28 cellular contexts compared by ENCODE assay signal in the genomic region with DNA sequence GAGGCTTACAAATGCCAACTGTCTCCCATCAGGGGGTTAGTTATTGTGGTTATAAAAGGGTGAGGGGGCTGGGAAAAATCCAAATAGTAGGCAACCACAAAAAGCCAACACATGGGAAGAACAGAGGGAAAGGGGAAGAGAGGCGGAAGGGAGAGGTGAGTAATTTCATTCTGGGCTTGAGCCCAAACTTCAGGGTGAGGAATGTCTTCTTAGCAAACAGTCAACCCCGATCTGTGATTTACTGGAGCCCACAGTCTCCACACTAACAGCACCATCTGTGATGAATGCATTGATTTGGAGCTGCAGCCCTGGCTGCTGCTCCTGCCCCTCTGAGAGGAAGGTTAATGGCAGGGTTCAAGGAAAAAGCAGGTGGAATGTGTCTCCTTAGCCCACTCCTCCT.
DNase-seq lines count a peak whose midpoint lies in the region; ATAC-seq, FAIRE-seq and TF ChIP-seq lines count a peak whose summit lies in the region.
"Had no signal": no experiment of that assay in that cellular context is flagged by ENCODE, and none has a peak within 500 bp of the region (broad histone marks: within the 10 kb centered on the region; RNA-seq: fewer than 3 reads in every experiment).

No MANE protein-coding gene starts in this region.

- no peaks in the 10 kb centered on the region for H4K20me1 ChIP-seq in astrocyte (ENCODE audit: insufficient read depth, low read length)

- peaks cover 14% of the 10 kb centered on the region for H3K27me3 Mint-ChIP-seq in astrocyte (ENCODE audit: low read depth, unreplicated experiment)
- peaks cover 23 to 30% of the 10 kb centered on the region in 2 donors for H3K27me3 Mint-ChIP-seq in natural killer cell treated with Interleukin-12 subunit alpha and Interleukin-12 subunit beta and Interleukin-15 and Interleukin-18, amount 100 ng/mL, for 72 hours
- H3K27me3 Mint-ChIP-seq: activated naive CD8-positive, alpha-beta T cell treated with anti-CD3 and anti-CD28 coated beads, Interleukin-2, amount 10 ng/mL, durations not matched to agents 7 days and 5 days; brain; stimulated activated naive CD8-positive, alpha-beta T cell treated with anti-CD3 and anti-CD28 coated beads, Interleukin-15, amount 100 ng/mL, for 72 hours had no signal

- H3K9me3 ChIP-seq in astrocyte (ENCODE audit: insufficient read depth, low read depth, low read length) (no peaks in the 10 kb centered on the region), HAP-1 (no peaks in the 10 kb centered on the region)
- H3K9me3 ChIP-seq: BE2C, colonic mucosa, Peyer's patch, transverse colon had no signal

- no peak overlapping the region for H3K27ac ChIP-seq in astrocyte (ENCODE audit: low read depth, low read length)
- H3K27ac ChIP-seq: colonic mucosa, Peyer's patch, transverse colon had no signal

- no peak for ATAC-seq in natural killer cell treated with Interleukin-12 subunit alpha and Interleukin-12 subunit beta and Interleukin-15 and Interleukin-18, amount 100 ng/mL, for 72 hours
- ATAC-seq in HG02798 (IDR thresholded peaks at IDR 0.05; ENCODE audit: poor library complexity, unreplicated experiment): no peak
- ATAC-seq: esophagus mucosa; stimulated activated naive CD8-positive, alpha-beta T cell treated with anti-CD3 and anti-CD28 coated beads, Interleukin-15, amount 100 ng/mL, for 72 hours had no signal

- no peaks in the 10 kb centered on the region for H3K27me3 ChIP-seq in astrocyte (ENCODE audit: insufficient read depth, low read length)
- peaks cover 4% of the 10 kb centered on the region; the same call in 1 of the 2 replicates for H3K27me3 ChIP-seq in HAP-1 (ENCODE audit: low read depth)
- H3K27me3 ChIP-seq: BE2C, colonic mucosa, Peyer's patch, transverse colon had no signal

- no peak overlapping the region for H3K4me2 ChIP-seq in astrocyte (ENCODE audit: low read length)

- DNase-seq in A172 (ENCODE audit: low spot score) (peak; percentile 0), GM03348 (ENCODE audit: low spot score) (peak; percentile 6), astrocyte (ENCODE audit: low read depth) (peak; percentile 34), iris pigment epithelial cell (ENCODE audit: low read depth) (peak; percentile 16), HAP-1 (ENCODE audit: low spot score in 2 of 2) (no peak), GM10266 (ENCODE audit: extremely low spot score) (no peak)
- DNase-seq in natural killer cell treated with Interleukin-12 subunit alpha and Interleukin-12 subunit beta and Interleukin-15 and Interleukin-18, amount 100 ng/mL, for 72 hours (ENCODE audit: low spot score): no peak
- DNase-seq: activated B cell treated with CpG ODN at 0.5 μM for 24 hours; activated CD4-positive, alpha-beta T cell treated with anti-CD3 and anti-CD28 coated beads, Interleukin-2, amount 50 U/mL, for 4 hours; activated CD8-positive, alpha-beta memory T cell treated with anti-CD3 and anti-CD28 coated beads, Interleukin-2, amount 50 U/mL, for 4 hours; activated naive CD8-positive, alpha-beta T cell treated with anti-CD3 and anti-CD28 coated beads, Interleukin-2, amount 10 ng/mL, durations not matched to agents 7 days and 5 days; BE2C; colonic mucosa; effector memory CD4-positive, alpha-beta T cell; islet precursor cell; KG1; MV-4-11; NCI-H146; NCI-H510A; Peyer's patch; posterior cingulate gyrus; stimulated activated naive CD8-positive, alpha-beta T cell treated with anti-CD3 and anti-CD28 coated beads, Interleukin-15, amount 100 ng/mL, for 72 hours; transverse colon had no signal

- no peaks in the 10 kb centered on the region for H3K4me1 ChIP-seq in astrocyte (ENCODE audit: insufficient read depth, low read length)
- no peaks in the 10 kb centered on the region for H3K4me1 ChIP-seq in HAP-1
- H3K4me1 ChIP-seq: BE2C, colonic mucosa, Peyer's patch, transverse colon had no signal

- no peaks in the 10 kb centered on the region for H3K4me1 Mint-ChIP-seq in astrocyte (ENCODE audit: low read depth, unreplicated experiment)
- H3K4me1 Mint-ChIP-seq in natural killer cell treated with Interleukin-12 subunit alpha and Interleukin-12 subunit beta and Interleukin-15 and Interleukin-18, amount 100 ng/mL, for 72 hours (ENCODE audit: low read depth in 2 of 2): no peaks in the 10 kb centered on the region
- H3K4me1 Mint-ChIP-seq: activated B cell treated with CpG ODN at 0.5 μM for 24 hours; activated naive CD8-positive, alpha-beta T cell treated with anti-CD3 and anti-CD28 coated beads, Interleukin-2, amount 10 ng/mL, durations not matched to agents 7 days and 5 days; stimulated activated naive CD8-positive, alpha-beta T cell treated with anti-CD3 and anti-CD28 coated beads, Interleukin-15, amount 100 ng/mL, for 72 hours had no signal

- no peak for TF ChIP-seq CTCF in astrocyte (IDR thresholded peaks at IDR 0.05; ENCODE audit: insufficient read depth, low read depth, low read length)
- TF ChIP-seq CTCF in GM10266 (IDR thresholded peaks at IDR 0.05; ENCODE audit: control insufficient read depth, insufficient read depth, low read depth, missing control alignments): no peak

- no peak overlapping the region for H3K4me3 ChIP-seq in astrocyte (ENCODE audit: insufficient read depth, low read depth, low read length)
- H3K4me3 ChIP-seq in HAP-1: no peak overlapping the region
- H3K4me3 ChIP-seq: colonic mucosa, Peyer's patch, transverse colon had no signal

- H3K79me2 ChIP-seq in astrocyte (ENCODE audit: insufficient read depth, low read length): no peaks in the 10 kb centered on the region

- H3K36me3 ChIP-seq in astrocyte (ENCODE audit: insufficient read depth, low read length) (no peaks in the 10 kb centered on the region), HAP-1 (replicated peaks) (no peaks in the 10 kb centered on the region)
- H3K36me3 ChIP-seq: BE2C, colonic mucosa, Peyer's patch, transverse colon had no signal

- H3K9me3 Mint-ChIP-seq in astrocyte (ENCODE audit: unreplicated experiment): no peaks in the 10 kb centered on the region
- H3K9me3 Mint-ChIP-seq in natural killer cell treated with Interleukin-12 subunit alpha and Interleukin-12 subunit beta and Interleukin-15 and Interleukin-18, amount 100 ng/mL, for 72 hours: no peaks in the 10 kb centered on the region
- H3K9me3 Mint-ChIP-seq: activated B cell treated with CpG ODN at 0.5 μM for 24 hours; activated naive CD8-positive, alpha-beta T cell treated with anti-CD3 and anti-CD28 coated beads, Interleukin-2, amount 10 ng/mL, durations not matched to agents 7 days and 5 days; stimulated activated naive CD8-positive, alpha-beta T cell treated with anti-CD3 and anti-CD28 coated beads, Interleukin-15, amount 100 ng/mL, for 72 hours had no signal

- no peak overlapping the region for H3K27ac Mint-ChIP-seq in astrocyte (ENCODE audit: unreplicated experiment)
- H3K27ac Mint-ChIP-seq in natural killer cell treated with Interleukin-12 subunit alpha and Interleukin-12 subunit beta and Interleukin-15 and Interleukin-18, amount 100 ng/mL, for 72 hours: no peak overlapping the region
- H3K27ac Mint-ChIP-seq: activated B cell treated with CpG ODN at 0.5 μM for 24 hours; activated naive CD8-positive, alpha-beta T cell treated with anti-CD3 and anti-CD28 coated beads, Interleukin-2, amount 10 ng/mL, durations not matched to agents 7 days and 5 days; stimulated activated naive CD8-positive, alpha-beta T cell treated with anti-CD3 and anti-CD28 coated beads, Interleukin-15, amount 100 ng/mL, for 72 hours had no signal

- H2AFZ ChIP-seq in astrocyte (ENCODE audit: low read depth, low read length): no peak overlapping the region

- H3K4me3 Mint-ChIP-seq in astrocyte (ENCODE audit: unreplicated experiment): no peak overlapping the region
- no peak overlapping the region for H3K4me3 Mint-ChIP-seq in natural killer cell treated with Interleukin-12 subunit alpha and Interleukin-12 subunit beta and Interleukin-15 and Interleukin-18, amount 100 ng/mL, for 72 hours
- H3K4me3 Mint-ChIP-seq: activated B cell treated with CpG ODN at 0.5 μM for 24 hours; activated naive CD8-positive, alpha-beta T cell treated with anti-CD3 and anti-CD28 coated beads, Interleukin-2, amount 10 ng/mL, durations not matched to agents 7 days and 5 days; brain; stimulated activated naive CD8-positive, alpha-beta T cell treated with anti-CD3 and anti-CD28 coated beads, Interleukin-15, amount 100 ng/mL, for 72 hours had no signal

- FAIRE-seq in astrocyte (lab: Jason Lieb, UNC): peak; percentile 50
- FAIRE-seq: A204.1, HTR-8/SVneo had no signal

- no peak overlapping the region for H3K9ac ChIP-seq in astrocyte (ENCODE audit: low read length)

- H3K36me3 Mint-ChIP-seq in astrocyte (ENCODE audit: low read depth, unreplicated experiment): no peaks in the 10 kb centered on the region
- no peaks in the 10 kb centered on the region for H3K36me3 Mint-ChIP-seq in natural killer cell treated with Interleukin-12 subunit alpha and Interleukin-12 subunit beta and Interleukin-15 and Interleukin-18, amount 100 ng/mL, for 72 hours
- H3K36me3 Mint-ChIP-seq: activated naive CD8-positive, alpha-beta T cell treated with anti-CD3 and anti-CD28 coated beads, Interleukin-2, amount 10 ng/mL, durations not matched to agents 7 days and 5 days; brain had no signal

- in situ Hi-C loops in HAP-1 (cut with MboI; ENCODE audit: low sequenced_read_pairs): loop anchor here (10.0 kb wide), 1 partner anchor 241 kb away; no protein-coding TSS in a partner anchor

Comparison
In these comparisons a context has a peak if more than half of its experiments do, and no peak if none do; other contexts are left out.
1. DNase-seq: peak in A172 (single experiment), GM03348 (single experiment), astrocyte (single experiment) and iris pigment epithelial cell (single experiment); none in natural killer cell treated with Interleukin-12 subunit alpha and Interleukin-12 subunit beta and Interleukin-15 and Interleukin-18, amount 100 ng/mL, for 72 hours (single experiment), HAP-1 (0 of 2) and GM10266 (single experiment).